ENCODE assay signal across 6 cellular contexts in the genomic region with DNA sequence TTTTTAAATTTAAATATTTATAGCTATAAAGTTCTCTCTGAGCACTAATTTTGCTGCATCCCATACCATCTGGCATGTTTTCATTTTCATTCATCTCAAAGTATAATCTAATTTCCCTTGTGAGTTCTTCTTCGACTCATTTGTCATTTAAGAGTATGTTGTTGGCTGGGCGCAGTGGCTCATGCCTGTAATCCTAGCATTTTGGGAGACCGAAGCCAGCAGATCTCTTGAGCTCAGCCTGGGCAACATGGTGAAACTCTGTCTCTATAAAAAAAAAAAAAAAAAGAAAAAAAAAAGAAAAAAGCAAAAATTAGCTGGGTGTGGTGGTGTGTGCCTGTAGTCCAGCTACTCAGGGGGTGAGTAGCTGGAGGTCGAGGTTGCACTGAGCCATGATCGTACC. TPM values are rescaled to one million over a fixed set of nuclear protein-coding genes. Genes with fewer than 3 reads are reported as not detected.
"Had no signal": no experiment of that assay in that cellular context is flagged by ENCODE, and none has a peak within 500 bp of the region (broad histone marks: within the 10 kb centered on the region; RNA-seq: fewer than 3 reads in every experiment).

No MANE protein-coding gene starts in this region.

- H3K27ac ChIP-seq: HL-60 had no signal

- H3K4me3 ChIP-seq: GM23248, HAP-1 had no signal

- H3K36me3 ChIP-seq: HAP-1 had no signal

- H2AFZ ChIP-seq: GM23248 had no signal

- DNase-seq: GM23248, GOT3, H7, KBM-7 had no signal

- H3K9ac ChIP-seq: GM23248 had no signal

- H3K9me3 ChIP-seq: HAP-1 had no signal

RNA-seq across cellular contexts. Expression of gene CKMT1B, which starts 41.6 kb away (rescaled TPM):
- total RNA-seq: GM23248 had no signal
